19 cellular contexts compared by ENCODE assay signal in genomic region chr18:79001001-79001400, GRCh38. TPM values are rescaled to one million over a fixed set of nuclear protein-coding genes. Genes with fewer than 3 reads are reported as not detected.
"Had no signal": no experiment of that assay in that cellular context is flagged by ENCODE, and none has a peak within 500 bp of the region (broad histone marks: within the 10 kb centered on the region; RNA-seq: fewer than 3 reads in every experiment).

No MANE protein-coding gene starts in this region.

- H3K36me3 ChIP-seq: adrenal gland, ascending aorta, brain microvascular endothelial cell, left lung, right atrium auricular region had no signal

- H3K27me3 ChIP-seq: ascending aorta, brain microvascular endothelial cell, right atrium auricular region had no signal

- H3K4me3 ChIP-seq: adrenal gland, ascending aorta, left lung, lung, right atrium auricular region had no signal

- H3K9me3 ChIP-seq: adrenal gland, ascending aorta, left lung, right atrium auricular region had no signal

- H3K4me1 ChIP-seq: adrenal gland, ascending aorta, left lung, right atrium auricular region had no signal

- H3K27ac ChIP-seq: adrenal gland, ascending aorta, brain microvascular endothelial cell, left lung, right atrium auricular region had no signal

- ATAC-seq: activated CD8-positive, alpha-beta T cell treated with anti-CD3 and anti-CD28 coated beads, Interleukin-2, amount 10 ng/mL, durations not matched to agents 7 days and 5 days; left lung; natural killer cell had no signal

- DNase-seq: activated CD4-positive, alpha-beta T cell treated with anti-CD3 and anti-CD28 coated beads for 1 hour; activated CD4-positive, alpha-beta T cell treated with anti-CD3 and anti-CD28 coated beads, Interleukin-2, amount 50 U/mL, for 1 hour; activated CD8-positive, alpha-beta T cell treated with anti-CD3 and anti-CD28 coated beads, Interleukin-2, amount 10 ng/mL, durations not matched to agents 7 days and 5 days; activated T-cell treated with anti-CD3 and anti-CD28 coated beads, Interleukin-2, amount 50 U/mL, for 1 hour; adrenal gland; brain microvascular endothelial cell; caudate nucleus; dermis blood vessel endothelial cell; effector memory CD4-positive, alpha-beta T cell; foreskin melanocyte; kidney glomerular epithelial cell; left lung; natural killer cell; stimulated activated CD4-positive, alpha-beta T cell treated with anti-CD3 and anti-CD28 coated beads, Interleukin-4, amount 100 ng/mL, for 24 hours; stimulated activated naive CD4-positive, alpha-beta T cell treated with Interleukin-2 at 50 U/mL for 16 hours had no signal

RNA-seq across cellular contexts. Expression of gene SALL3, which starts 21.4 kb away (rescaled TPM):
- total RNA-seq: activated CD8-positive, alpha-beta T cell treated with anti-CD3 and anti-CD28 coated beads, Interleukin-2, amount 10 ng/mL, durations not matched to agents 7 days and 5 days; ascending aorta; left lung; natural killer cell; osteocyte had no signal
